ENCODE assay signal across 8 cellular contexts in the genomic region with DNA sequence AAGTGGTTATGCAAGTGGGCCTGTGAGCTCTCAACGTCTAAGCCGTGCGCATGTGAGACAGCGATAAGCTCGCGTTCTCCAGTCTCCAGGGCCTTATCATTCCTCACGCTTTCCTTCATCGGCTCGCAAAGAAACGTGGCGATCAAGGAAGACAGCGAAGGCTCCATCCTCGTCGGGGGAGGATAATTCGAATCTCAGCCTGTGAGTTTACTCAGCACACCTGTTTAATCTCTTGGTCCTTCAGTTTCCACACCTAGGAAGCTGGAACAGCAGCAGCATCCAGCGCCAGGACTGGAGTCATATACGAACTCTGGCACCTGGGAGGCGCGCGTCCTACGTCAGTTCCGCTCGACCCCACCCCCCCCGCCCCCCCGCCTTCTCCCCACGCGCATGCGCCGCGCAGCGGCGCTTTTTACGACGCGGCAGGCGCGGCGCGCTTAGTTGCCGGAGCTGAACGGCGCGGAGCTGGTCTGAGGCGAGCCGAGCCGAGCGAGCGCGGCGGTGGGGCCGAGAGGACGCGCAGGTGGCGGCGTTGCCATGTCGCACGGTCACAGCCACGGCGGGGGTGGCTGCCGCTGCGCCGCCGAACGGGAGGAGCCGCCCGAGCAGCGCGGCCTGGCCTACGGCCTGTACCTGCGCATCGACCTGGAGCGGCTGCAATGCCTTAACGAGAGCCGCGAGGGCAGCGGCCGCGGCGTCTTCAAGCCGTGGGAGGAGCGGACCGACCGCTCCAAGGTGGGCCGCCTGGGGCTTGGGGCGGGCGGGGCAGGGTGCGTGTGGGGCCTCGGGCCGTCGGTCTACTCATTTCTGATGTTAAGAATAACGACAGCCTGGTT. TPM values are rescaled to one million over a fixed set of nuclear protein-coding genes. Genes with fewer than 3 reads are reported as not detected.
A peak's percentile ranks its signal among the peaks of the same experiment; 100 is the strongest.
DNase-seq lines count a peak whose midpoint lies in the region; ATAC-seq and TF ChIP-seq lines count a peak whose summit lies in the region.

A gene with protein sequence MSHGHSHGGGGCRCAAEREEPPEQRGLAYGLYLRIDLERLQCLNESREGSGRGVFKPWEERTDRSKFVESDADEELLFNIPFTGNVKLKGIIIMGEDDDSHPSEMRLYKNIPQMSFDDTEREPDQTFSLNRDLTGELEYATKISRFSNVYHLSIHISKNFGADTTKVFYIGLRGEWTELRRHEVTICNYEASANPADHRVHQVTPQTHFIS (plus strand): TSS at position 440 of the 836 bp plus-strand sequence. CDS start 98 bp downstream, at position 538.

- peak within 1 kb of the TSS; percentile 65 to 92 (median 74) for H3K4me3 ChIP-seq in adrenal gland
- H3K4me3 ChIP-seq in upper lobe of right lung = peak within 1 kb of the TSS; percentile 82

- WGBS in adrenal gland, 4 donors = 0 to 1% (median 1%) methylated on average over 18 to 91 of the region's 91 CpGs

- H3K27me3 Mint-ChIP-seq in progenitor cell of endocrine pancreas = no peaks in the 10 kb centered on the region

- H3K27me3 ChIP-seq in adrenal gland (no peaks in the 10 kb centered on the region), upper lobe of right lung (no peaks in the 10 kb centered on the region)

- H3K27ac ChIP-seq in adrenal gland (peak within 1 kb of the TSS; percentile 36 to 95 (median 88)), upper lobe of right lung (peak within 1 kb of the TSS; percentile 95)

- peaks cover 5% of the 10 kb centered on the region for H3K36me3 Mint-ChIP-seq in progenitor cell of endocrine pancreas (ENCODE audit: insufficient read depth)

- peaks cover 6 to 26% of the 10 kb centered on the region in 2 donors for H3K4me1 ChIP-seq in adrenal gland (replicated peaks in 1 of 2)
- H3K4me1 ChIP-seq in upper lobe of right lung = peaks cover 28% of the 10 kb centered on the region

- no peak for TF ChIP-seq CTCF in adrenal gland (IDR thresholded peaks at IDR 0.05)
- no peak for TF ChIP-seq CTCF in progenitor cell of endocrine pancreas (IDR thresholded peaks at IDR 0.05; ENCODE audit: unreplicated experiment)
- peak; percentile 3 for TF ChIP-seq CTCF in upper lobe of right lung (IDR thresholded peaks at IDR 0.05)

- H3K9me3 ChIP-seq in adrenal gland (replicated peaks in 1 of 3) (no peaks in the 10 kb centered on the region), upper lobe of right lung (no peaks in the 10 kb centered on the region)

- H3K36me3 ChIP-seq in adrenal gland (replicated peaks in 1 of 2) = peaks cover 0 to 5% of the 10 kb centered on the region in 2 donors
- H3K36me3 ChIP-seq in upper lobe of right lung = peaks cover 31% of the 10 kb centered on the region

- ATAC-seq in HG02798 (IDR thresholded peaks at IDR 0.05; ENCODE audit: poor library complexity, unreplicated experiment) = peak; percentile 86
- ATAC-seq in left cardiac atrium = peak; percentile 92 to 94
- ATAC-seq in upper lobe of right lung = peak; percentile 91

- TF ChIP-seq POLR2A in GM10847 (IDR thresholded peaks at IDR 0.05; ENCODE audit: extremely low read depth, insufficient read length) (peak; percentile 96), adrenal gland (IDR thresholded peaks at IDR 0.05) (peak; percentile 38 to 90)

- H3K9me3 Mint-ChIP-seq in progenitor cell of endocrine pancreas (ENCODE audit: low read depth) = no peaks in the 10 kb centered on the region

- intact Hi-C loops in T-helper 1 cell treated with Interleukin-12 subunit alpha and Interleukin-12 subunit beta and Interleukin-4 antibody, amounts not matched to agents 30 ng/mL and 1 ng/mL, for 36 hours (cut with micrococcal nuclease) = loop anchor here (1.0 to 2.0 kb wide), 7 partner anchors 13 to 202 kb away; a partner anchor contains a TSS
- intact Hi-C loops in adrenal gland (cut with DNase I) = loop anchor here in 1 of 2 donors (10.0 kb wide), 1 partner anchor 137 kb away; a partner anchor contains a TSS
- intact Hi-C loops in left cardiac atrium (cut with DNase I) = no loop called here
- intact Hi-C loops in upper lobe of right lung (cut with DNase I) = no loop called here

- H3K27ac Mint-ChIP-seq in progenitor cell of endocrine pancreas = peak within 1 kb of the TSS; percentile 97

- peaks cover 26% of the 10 kb centered on the region for H3K4me1 Mint-ChIP-seq in progenitor cell of endocrine pancreas (ENCODE audit: low read depth)

- DNase-seq in NCI-H1694 treated with DMSO at 0.1 percent for 48 hours (lab: John Stamatoyannopoulos, UW) = peak; percentile 59
- peak; percentile 78 to 91 (median 85) for DNase-seq in adrenal gland
- peak; percentile 86 for DNase-seq in left cardiac atrium
- peak; percentile 66 for DNase-seq in progenitor cell of endocrine pancreas (ENCODE audit: low spot score, unreplicated experiment)
- DNase-seq in upper lobe of right lung = peak; percentile 92

- peak within 1 kb of the TSS; percentile 91 for H3K4me3 Mint-ChIP-seq in progenitor cell of endocrine pancreas (ENCODE audit: low read depth)

RNA-seq across cellular contexts. Expression of the gene that starts here (rescaled TPM):
- total RNA-seq in T-helper 1 cell treated with Interleukin-12 subunit alpha and Interleukin-12 subunit beta and Interleukin-4 antibody, amounts not matched to agents 30 ng/mL and 1 ng/mL, for 36 hours = 57.7 and 59.2 TPM in 2 replicates
- total RNA-seq in adrenal gland = 10 to 100 TPM; 54.9 to 98.0 (median 63.0) TPM
- 100 to 1,000 TPM in 1 of 3 donors, 10 to 100 TPM in 2; 41.9 to 104 (median 52.4) TPM for polyA plus RNA-seq in adrenal gland
- 10 to 100 TPM; 34.9 to 39.6 TPM for total RNA-seq in left cardiac atrium
- 52.8 and 53.8 TPM in 2 replicates for total RNA-seq in progenitor cell of endocrine pancreas
- 46.5 TPM for total RNA-seq in upper lobe of right lung

Comparison
In these comparisons a context has a peak if more than half of its experiments do, and no peak if none do; other contexts are left out.
1. Peak in every context shown above with its lines: DNase-seq, ATAC-seq, H3K4me3 ChIP-seq and H3K27ac ChIP-seq.